ENCODE assay signal across 7 cellular contexts in genomic region chr2:207223051-207223450, GRCh38.
DNase-seq lines count a peak whose midpoint lies in the region; ATAC-seq and TF ChIP-seq lines count a peak whose summit lies in the region.

No MANE protein-coding gene starts in this region.

- ATAC-seq in GM18517 (IDR thresholded peaks at IDR 0.05; ENCODE audit: unreplicated experiment) (peak; percentile 90), GM21723 (IDR thresholded peaks at IDR 0.05; ENCODE audit: unreplicated experiment) (peak; percentile 81)

- no peaks in the 10 kb centered on the region for H3K9me3 ChIP-seq in effector memory CD4-positive, alpha-beta T cell (ENCODE audit: control insufficient read depth, low read length)

- no peaks in the 10 kb centered on the region for H3K4me1 ChIP-seq in effector memory CD4-positive, alpha-beta T cell (ENCODE audit: control insufficient read depth, insufficient read depth, low read length, poor library complexity, severe bottlenecking)

- TF ChIP-seq CTCF in NB4 (IDR thresholded peaks at IDR 0.05; ENCODE audit: low read depth, low read length), result no peak
- no peak for TF ChIP-seq CTCF in fibroblast of pulmonary artery (IDR thresholded peaks at IDR 0.05; ENCODE audit: low read length, missing control alignments)

- H3K4me3 ChIP-seq in NB4 (ENCODE audit: low read depth, low read length) (no peak overlapping the region), fibroblast of pulmonary artery (replicated peaks; ENCODE audit: low read depth, low read length) (no peak overlapping the region)
- no peak overlapping the region for H3K4me3 ChIP-seq in effector memory CD4-positive, alpha-beta T cell (ENCODE audit: insufficient read depth, low read depth, low read length, poor library complexity, severe bottlenecking)

- DNase-seq in NB4 (ENCODE audit: low read depth), result peak; percentile 17
- DNase-seq in fibroblast of pulmonary artery (ENCODE audit: low read depth), result peak; percentile 46
- no peak for DNase-seq in effector memory CD4-positive, alpha-beta T cell
- no peak for DNase-seq in UCSD-AML1 (lab: John Stamatoyannopoulos, UW; ENCODE audit: unreplicated experiment)
- DNase-seq in cerebellar nuclear complex (lab: John Stamatoyannopoulos, UW), result no peak

- no peaks in the 10 kb centered on the region for H3K36me3 ChIP-seq in effector memory CD4-positive, alpha-beta T cell (ENCODE audit: control insufficient read depth, insufficient read depth, low read length)

- TF ChIP-seq POLR2A in NB4 (IDR thresholded peaks at IDR 0.05; ENCODE audit: extremely low read depth, insufficient read length), result no peak

- H3K27ac ChIP-seq in effector memory CD4-positive, alpha-beta T cell (ENCODE audit: insufficient read depth, low read length, poor library complexity, severe bottlenecking), result no peak overlapping the region

- no peaks in the 10 kb centered on the region for H3K27me3 ChIP-seq in effector memory CD4-positive, alpha-beta T cell (replicated peaks; ENCODE audit: control insufficient read depth, insufficient read depth, low read length, poor library complexity, severe bottlenecking)

Comparison
In these comparisons a context has a peak if more than half of its experiments do, and no peak if none do; other contexts are left out.
1. DNase-seq: peak in NB4 (single experiment) and fibroblast of pulmonary artery (single experiment); none in effector memory CD4-positive, alpha-beta T cell (0 of 3), UCSD-AML1 (single experiment) and cerebellar nuclear complex (0 of 2).